In genomic region chr17:38351412-38352222, GRCh38 we compare ENCODE assay signal across 8 cellular contexts. TPM values are rescaled to one million over a fixed set of nuclear protein-coding genes. Genes with fewer than 3 reads are reported as not detected.
DNase-seq lines count a peak whose midpoint lies in the region; ATAC-seq and TF ChIP-seq lines count a peak whose summit lies in the region.

TSS of gene SOCS7 (plus strand) at chr17:38351844. CDS start at chr17:38352053, 209 bp downstream.

- TF ChIP-seq CTCF in AG09319 (IDR thresholded peaks at IDR 0.05; ENCODE audit: low read depth, low read length): no peak
- no peak for TF ChIP-seq CTCF in kidney epithelial cell (IDR thresholded peaks at IDR 0.05; ENCODE audit: insufficient read depth, low read length, poor library complexity, severe bottlenecking)

- peak within 1 kb of the TSS; percentile 51 for H3K4me3 ChIP-seq in kidney epithelial cell (ENCODE audit: low read depth, low read length)

- ATAC-seq in GM19035 (IDR thresholded peaks at IDR 0.05; ENCODE audit: unreplicated experiment): peak; percentile 81
- ATAC-seq in HG03342 (IDR thresholded peaks at IDR 0.05; ENCODE audit: unreplicated experiment): peak; percentile 85

- H3K27me3 ChIP-seq in kidney epithelial cell (ENCODE audit: control insufficient read depth, insufficient read depth, low read length): no peaks in the 10 kb centered on the region

- H3K36me3 ChIP-seq in kidney epithelial cell (ENCODE audit: control insufficient read depth, insufficient read depth, low read length): no peaks in the 10 kb centered on the region

- DNase-seq in AG09319 (ENCODE audit: extremely low read depth, low read depth): peak; percentile 74
- DNase-seq in NCI-H446 (lab: John Stamatoyannopoulos, UW): peak; percentile 65 to 94
- peak; percentile 94 for DNase-seq in activated CD4-positive, CD25-positive, alpha-beta regulatory T cell treated with anti-CD3 and anti-CD28 coated beads, Interleukin-2, amount 50 U/mL, for 72 hours
- peak; percentile 97 for DNase-seq in cerebellum (ENCODE audit: low spot score)
- peak; percentile 53 for DNase-seq in kidney epithelial cell (ENCODE audit: low read depth)
- DNase-seq in stimulated activated CD4-positive, alpha-beta T cell treated with anti-CD3 and anti-CD28 coated beads, Interleukin-15, amount 100 ng/mL, for 24 hours: peak; percentile 96

RNA-seq across cellular contexts. Expression of gene SOCS7, which starts in this region (rescaled TPM):
- total RNA-seq in cerebellum (41.6 TPM), kidney epithelial cell (24.3 and 38.1 TPM in 2 replicates)

Comparison
In these comparisons a context has a peak if more than half of its experiments do, and no peak if none do; other contexts are left out.
1. Peak in every context shown above with its lines: DNase-seq, ATAC-seq and H3K4me3 ChIP-seq.